Comparison of ENCODE assay signal across 17 cellular contexts in genomic region chr17:2369551-2370210, GRCh38. TPM values are rescaled to one million over a fixed set of nuclear protein-coding genes. Genes with fewer than 3 reads are reported as not detected.
DNase-seq lines count a peak whose midpoint lies in the region; ATAC-seq, FAIRE-seq and TF ChIP-seq lines count a peak whose summit lies in the region.
"Had no signal": no experiment of that assay in that cellular context is flagged by ENCODE, and none has a peak within 500 bp of the region (broad histone marks: within the 10 kb centered on the region; RNA-seq: fewer than 3 reads in every experiment).

No MANE protein-coding gene starts in this region.

- H3K4me2 ChIP-seq in K562 (ENCODE audit: insufficient read depth, low read length): no peak overlapping the region

- no peak overlapping the region for H2AFZ ChIP-seq in K562 (ENCODE audit: low read depth, low read length)

- H3K79me2 ChIP-seq in K562 (ENCODE audit: control insufficient read depth, insufficient read depth, low read length): no peaks in the 10 kb centered on the region

- H3K9me3 ChIP-seq in A673 (ENCODE audit: low read depth, low read length, poor library complexity, severe bottlenecking) (no peaks in the 10 kb centered on the region), K562 (replicated peaks; ENCODE audit: control insufficient read depth, insufficient read depth, low read depth, low read length) (no peaks in the 10 kb centered on the region)

- CTCF ChIA-PET in A673 (lab: Charles Lee) (interaction anchor here (0.6 to 1.5 kb wide), 2 partner anchors 13 to 21 kb away, joined by 3 to 4 read pairs; no protein-coding TSS in a partner anchor), K562 (lab: Yijun Ruan, JAX; ENCODE audit: low intra/inter-chr PET ratio) (interaction anchor here (1.3 kb wide), 1 partner anchor 46 kb away, joined by 7 read pairs; no protein-coding TSS in a partner anchor)

- no peak for TF ChIP-seq POLR2A in K562 (conservative IDR thresholded peaks at IDR 0.05)

- peaks cover 5% of the 10 kb centered on the region for H3K4me1 ChIP-seq in A673 (ENCODE audit: insufficient read depth, low read length, poor library complexity, severe bottlenecking)
- H3K4me1 ChIP-seq in K562 (replicated peaks in 1 of 2; ENCODE audit: control insufficient read depth in 2 of 2, insufficient read depth in 2 of 2, low read length in 2 of 2): peaks cover 0 to 6% of the 10 kb centered on the region in 2 experiments; a peak in 2 of 5 replicates

- TF ChIP-seq CTCF in A673 (conservative IDR thresholded peaks at IDR 0.05; ENCODE audit: low read depth, low read length) (peak; percentile 29; the same call in 1 of the 2 replicates), K562 (IDR thresholded peaks at IDR 0.05 in 2 of 3, conservative IDR thresholded peaks at IDR 0.05 in 1 of 3; ENCODE audit: insufficient read depth in 2 of 3, low read depth in 1 of 3, low read length in 3 of 3) (peak in 2 of 3 experiments; percentile 9 to 24; a peak in 1 of 6 replicates)

- H3K36me3 ChIP-seq in A673 (ENCODE audit: insufficient read depth, low read length, poor library complexity, severe bottlenecking) (peaks cover 10% of the 10 kb centered on the region), H7 (replicated peaks; ENCODE audit: control insufficient read depth, insufficient read depth, low read length) (peaks cover 1% of the 10 kb centered on the region), K562 (ENCODE audit: control insufficient read depth, insufficient read depth, low read length) (no peaks in the 10 kb centered on the region)

- H3K4me3 ChIP-seq in A673 (ENCODE audit: low read depth, low read length, poor library complexity, severe bottlenecking) (no peak overlapping the region), H7 (ENCODE audit: insufficient read depth, low read depth, low read length) (no peak overlapping the region), K562 (no peak overlapping the region)

- H3K9me1 ChIP-seq in K562 (ENCODE audit: control insufficient read depth, insufficient read depth, low read length): no peaks in the 10 kb centered on the region

- H4K20me1 ChIP-seq in K562 (replicated peaks; ENCODE audit: control insufficient read depth, insufficient read depth, low read length): no peaks in the 10 kb centered on the region

- intact Hi-C loops in A673 (cut with micrococcal nuclease; ENCODE audit: unreplicated experiment) (no loop called here), K562 (cut with micrococcal nuclease) (no loop called here)

- POLR2A ChIA-PET in A673 (lab: Charles Lee; ENCODE audit: low non-redundant PET) (interaction anchor here (0.7 to 0.9 kb wide), 2 partner anchors 13 to 503 kb away, joined by 3 to 4 read pairs; no protein-coding TSS in a partner anchor), K562 (lab: Yijun Ruan, JAX) (interaction anchor here (0.6 to 2.2 kb wide), 3 partner anchors 12 to 380 kb away, joined by 3 to 8 read pairs (median 3); partner anchors contain the start of gene CCDC92B)

- no peak for FAIRE-seq in K562 (lab: Jason Lieb, UNC)
- FAIRE-seq: endometrium had no signal

- H3K27ac ChIP-seq in A673 (ENCODE audit: low read depth, low read length, poor library complexity, severe bottlenecking) (no peak overlapping the region), K562 (ENCODE audit: extremely low read depth, low read depth, low read length) (no peak overlapping the region)

- H3K9ac ChIP-seq in K562 (ENCODE audit: insufficient read depth in 1 of 2, low read depth in 2 of 2, low read length in 2 of 2): peak overlapping the region in 1 of 2 experiments; percentile 68; a peak in 2 of 4 replicates

- BruUV-seq in A673 (replicated peaks; lab: Mats Ljungman, UMichigan) (no TSS peak), K562 (replicated peaks; lab: Mats Ljungman, UMichigan) (no TSS peak)

- peak; percentile 48 for DNase-seq in A673 (ENCODE audit: low spot score)
- peak; percentile 93 for DNase-seq in H7
- DNase-seq in K562 (ENCODE audit: extremely low read depth in 1 of 4, low spot score in 3 of 4): peak in 3 of 4 experiments; percentile 20 to 27 (median 24)
- DNase-seq in iris pigment epithelial cell (ENCODE audit: low read depth): peak; percentile 18
- DNase-seq in NCI-H2081 treated with DMSO at 0.1 percent for 48 hours (lab: John Stamatoyannopoulos, UW): no peak
- DNase-seq in activated CD4-positive, CD25-positive, alpha-beta regulatory T cell (lab: John Stamatoyannopoulos, UW): no peak
- DNase-seq: activated T-cell treated with anti-CD3 and anti-CD28 coated beads, Interleukin-2, amount 50 U/mL, for 4 hours; amygdala; CD4-positive, CD25-positive, alpha-beta regulatory T cell; NCI-H1436; posterior cingulate gyrus; stimulated activated CD4-positive, alpha-beta T cell treated with anti-CD3 and anti-CD28 coated beads, Interleukin-2, amount 100 ng/mL, for 48 hours; stimulated activated naive CD4-positive, alpha-beta T cell had no signal

- peak in 1 of 2 experiments; percentile 19; a peak in 1 of 4 replicates for TF ChIP-seq RAD21 in K562 (CRISPR knock-in tag; conservative IDR thresholded peaks at IDR 0.05 in 1 of 2, IDR thresholded peaks at IDR 0.05 in 1 of 2)

- H3K27me3 ChIP-seq in A673 (replicated peaks; ENCODE audit: insufficient read depth, low read depth, low read length, poor library complexity) (no peaks in the 10 kb centered on the region), H7 (ENCODE audit: control insufficient read depth, insufficient read depth, low read length) (no peaks in the 10 kb centered on the region), K562 (ENCODE audit: control insufficient read depth in 2 of 2, insufficient read depth in 2 of 2, low read length in 2 of 2) (no peaks in the 10 kb centered on the region)

- in situ Hi-C loops in K562 (cut with MboI): no loop called here

- ATAC-seq in K562: peak; percentile 70
- ATAC-seq in GM18502 (IDR thresholded peaks at IDR 0.05; ENCODE audit: poor library complexity, unreplicated experiment): no peak
- ATAC-seq in HG02610 (IDR thresholded peaks at IDR 0.05; ENCODE audit: unreplicated experiment): no peak
- ATAC-seq: activated CD4-positive, CD25-positive, alpha-beta regulatory T cell treated with anti-CD3 and anti-CD28 coated beads, Interleukin-2, amount 50 U/mL, for 24 hours; activated T-cell treated with anti-CD3 and anti-CD28 coated beads, Interleukin-2, amount 50 U/mL, for 4 hours had no signal

- WGBS in K562 (ENCODE audit: insufficient coverage, low coverage, missing lambda C conversion rate): 77% methylated on average over 5 of the region's 20 CpGs

- no peak for TF ChIP-seq EP300 in K562 (IDR thresholded peaks at IDR 0.05; ENCODE audit: low read length)

RNA-seq across cellular contexts. Expression of gene MNT, which starts 31.2 kb away (rescaled TPM):
- total RNA-seq in A673 (2021) (32.1 and 33.4 TPM in 2 replicates), K562 (2014; rRNA removed) (7.8 and 8.7 TPM in 2 replicates), K562 (2014; rRNA removed; fragmentation: Illumina TruSeq; extraction: Trizol) (2.9 and 3.1 TPM in 2 replicates), K562 (2015; rRNA removed; fragmentation: Illumina TruSeq; extraction: Trizol) (4.9 and 5.3 TPM in 2 replicates), K562 (2021) (20.3 and 23.8 TPM in 2 replicates)
- total RNA-seq in H7 (2014; rRNA removed; shearing (Covaris generic)): 9.0 and 13.4 TPM in 2 replicates
- total RNA-seq in K562 (2011; cell fraction: chromatin; rRNA removed; ENCODE audit: low replicate concordance): 22.3 and 43.6 TPM in 2 replicates
- total RNA-seq in K562 (2011; cell fraction: nucleolus; rRNA removed): 17.0 and 19.3 TPM in 2 replicates
- total RNA-seq in K562 (2011; cell fraction: nucleoplasm; rRNA removed): 18.7 and 31.2 TPM in 2 replicates
- polyA plus RNA-seq in K562 (2011; rRNA removed) (3.3 and 4.9 TPM in 2 replicates), K562 (2014; fragmentation: Illumina TruSeq; extraction: Trizol) (7.1 and 12.4 TPM in 2 replicates), K562 (2014; fragmentation: Nextera tagmentation; extraction: Ambion mirVana) (under 1 TPM; 0.18 to 0.21 TPM), K562 (2014; rRNA removed) (11.3 and 13.4 TPM in 2 replicates)
- 5.2 and 6.1 TPM in 2 replicates for polyA plus RNA-seq in K562 (2011; cell fraction: cytosol; rRNA removed)
- 9.4 and 16.7 TPM in 2 replicates for polyA plus RNA-seq in K562 (2011; cell fraction: nucleus; rRNA removed)
- 11.9 and 12.2 TPM in 2 replicates for polyA plus RNA-seq in K562 (2012)
- polyA minus RNA-seq in K562 (2011; rRNA and poly(A)+ RNA removed): 2.2 and 2.4 TPM in 2 replicates
- polyA minus RNA-seq in K562 (2011; cell fraction: cytosol; rRNA and poly(A)+ RNA removed): 4.2 and 5.2 TPM in 2 replicates
- 3.2 and 3.9 TPM in 2 replicates for polyA minus RNA-seq in K562 (2011; cell fraction: nucleus; rRNA and poly(A)+ RNA removed)

RNA-seq across cellular contexts. Expression of gene SGSM2, which starts 32.4 kb away (rescaled TPM):
- 81.2 and 95.0 TPM in 2 replicates for total RNA-seq in A673 (2021)
- 31.4 and 35.8 TPM in 2 replicates for total RNA-seq in H7 (2014; rRNA removed; shearing (Covaris generic))
- 68.3 and 189 TPM in 2 replicates for total RNA-seq in K562 (2011; cell fraction: chromatin; rRNA removed; ENCODE audit: low replicate concordance)
- 83.7 and 87.9 TPM in 2 replicates for total RNA-seq in K562 (2011; cell fraction: nucleolus; rRNA removed)
- total RNA-seq in K562 (2011; cell fraction: nucleoplasm; rRNA removed): 62.3 and 62.5 TPM in 2 replicates
- 14.8 and 15.9 TPM in 2 replicates for total RNA-seq in K562 (2014; rRNA removed)
- total RNA-seq in K562 (2014; rRNA removed; fragmentation: Illumina TruSeq; extraction: Trizol): 4.9 and 9.1 TPM in 2 replicates
- 11.8 and 13.0 TPM in 2 replicates for total RNA-seq in K562 (2015; rRNA removed; fragmentation: Illumina TruSeq; extraction: Trizol)
- 15.3 and 20.2 TPM in 2 replicates for total RNA-seq in K562 (2021)
- polyA plus RNA-seq in K562 (2011; rRNA removed): 20.7 and 22.6 TPM in 2 replicates
- polyA plus RNA-seq in K562 (2011; cell fraction: cytosol; rRNA removed): 18.1 and 32.9 TPM in 2 replicates
- polyA plus RNA-seq in K562 (2011; cell fraction: nucleus; rRNA removed): 125 and 246 TPM in 2 replicates
- 22.3 and 33.7 TPM in 2 replicates for polyA plus RNA-seq in K562 (2012)
- polyA plus RNA-seq in K562 (2014; fragmentation: Illumina TruSeq; extraction: Trizol): 14.9 and 16.3 TPM in 2 replicates
- polyA plus RNA-seq in K562 (2014; fragmentation: Nextera tagmentation; extraction: Ambion mirVana): under 1 TPM; 0.20 to 0.62 TPM
- polyA plus RNA-seq in K562 (2014; rRNA removed): 24.1 and 26.3 TPM in 2 replicates
- polyA minus RNA-seq in K562 (2011; rRNA and poly(A)+ RNA removed): 7.6 and 10.0 TPM in 2 replicates
- polyA minus RNA-seq in K562 (2011; cell fraction: cytosol; rRNA and poly(A)+ RNA removed): 7.5 and 8.6 TPM in 2 replicates
- polyA minus RNA-seq in K562 (2011; cell fraction: nucleus; rRNA and poly(A)+ RNA removed): 21.7 and 23.0 TPM in 2 replicates

RNA-seq across cellular contexts. Expression of gene TSR1, which starts 33.4 kb away (rescaled TPM):
- total RNA-seq in A673 (2021) (78.9 and 91.0 TPM in 2 replicates), K562 (2014; rRNA removed) (87.5 and 90.0 TPM in 2 replicates), K562 (2014; rRNA removed; fragmentation: Illumina TruSeq; extraction: Trizol) (58.4 and 59.9 TPM in 2 replicates), K562 (2015; rRNA removed; fragmentation: Illumina TruSeq; extraction: Trizol) (55.2 and 55.5 TPM in 2 replicates), K562 (2021) (59.3 and 62.6 TPM in 2 replicates)
- 70.1 and 81.8 TPM in 2 replicates for total RNA-seq in H7 (2014; rRNA removed; shearing (Covaris generic))
- total RNA-seq in K562 (2011; cell fraction: chromatin; rRNA removed; ENCODE audit: low replicate concordance): 56.9 and 60.1 TPM in 2 replicates
- total RNA-seq in K562 (2011; cell fraction: nucleolus; rRNA removed): 41.0 and 43.8 TPM in 2 replicates
- 43.1 TPM in 2 replicates for total RNA-seq in K562 (2011; cell fraction: nucleoplasm; rRNA removed)
- polyA plus RNA-seq in K562 (2011; rRNA removed) (15.6 and 16.4 TPM in 2 replicates), K562 (2014; fragmentation: Illumina TruSeq; extraction: Trizol) (58.1 and 60.3 TPM in 2 replicates), K562 (2014; fragmentation: Nextera tagmentation; extraction: Ambion mirVana) (10 to 100 TPM; 16.4 to 41.1 TPM), K562 (2014; rRNA removed) (35.5 and 36.8 TPM in 2 replicates)
- polyA plus RNA-seq in K562 (2011; cell fraction: cytosol; rRNA removed): 11.1 and 11.6 TPM in 2 replicates
- polyA plus RNA-seq in K562 (2011; cell fraction: nucleus; rRNA removed): 32.0 and 43.6 TPM in 2 replicates
- 24.8 and 48.3 TPM in 2 replicates for polyA plus RNA-seq in K562 (2012)
- 14.5 and 19.0 TPM in 2 replicates for polyA minus RNA-seq in K562 (2011; rRNA and poly(A)+ RNA removed)
- 34.4 and 42.5 TPM in 2 replicates for polyA minus RNA-seq in K562 (2011; cell fraction: cytosol; rRNA and poly(A)+ RNA removed)
- 42.3 and 64.4 TPM in 2 replicates for polyA minus RNA-seq in K562 (2011; cell fraction: nucleus; rRNA and poly(A)+ RNA removed)

Comparison
In these comparisons a context has a peak if more than half of its experiments do, and no peak if none do; other contexts are left out.
1. DNase-seq: peak in A673 (single experiment), H7 (single experiment), K562 (3 of 4) and iris pigment epithelial cell (single experiment); none in NCI-H2081 treated with DMSO at 0.1 percent for 48 hours (single experiment) and activated CD4-positive, CD25-positive, alpha-beta regulatory T cell (0 of 4).